Comparison of ENCODE assay signal across 9 cellular contexts in the genomic region with DNA sequence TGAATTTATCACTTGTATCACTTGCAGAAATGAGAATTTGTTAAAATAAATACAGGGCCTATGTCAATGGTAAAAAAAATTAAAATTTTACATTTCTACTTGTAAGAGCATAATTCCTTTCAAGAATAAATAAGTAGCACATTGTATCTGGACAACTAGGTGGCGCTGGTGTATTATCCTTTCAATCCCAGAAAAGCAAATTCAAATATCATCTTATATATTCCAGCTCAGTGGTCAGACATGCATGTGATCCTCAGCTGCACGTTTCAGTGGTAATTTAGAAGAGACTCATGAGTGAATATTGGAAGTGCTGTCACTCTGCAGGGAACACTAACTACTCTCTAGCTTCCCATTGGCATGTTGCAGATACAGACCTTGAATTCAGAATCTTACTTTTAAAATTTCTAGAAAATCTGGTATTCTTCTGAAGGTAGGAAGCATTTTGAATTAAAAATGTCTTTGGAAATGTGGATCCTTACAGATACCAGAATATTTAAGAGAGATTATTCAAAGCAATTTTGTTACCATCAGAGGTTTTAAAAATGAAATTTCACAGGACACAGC.
DNase-seq lines count a peak whose midpoint lies in the region; ATAC-seq, FAIRE-seq and TF ChIP-seq lines count a peak whose summit lies in the region.
"Had no signal": no experiment of that assay in that cellular context is flagged by ENCODE, and none has a peak within 500 bp of the region (broad histone marks: within the 10 kb centered on the region; RNA-seq: fewer than 3 reads in every experiment).

No MANE protein-coding gene starts in this region.

- 3% methylated on average over 2 of the region's 2 CpGs for WGBS in prostate gland

- TF ChIP-seq CTCF in DND-41 (IDR thresholded peaks at IDR 0.05; ENCODE audit: borderline replicate concordance, extremely low read depth, low read length, poor library complexity, severe bottlenecking) = peak; percentile 76
- peak in 3 of 4 experiments; percentile 54 to 59 (median 57) for TF ChIP-seq CTCF in prostate gland (IDR thresholded peaks at IDR 0.05)

- ATAC-seq in DND-41 (ENCODE audit: insufficient read depth, low read depth) (peak; percentile 45; the same call in 1 of the 3 replicates), esophagus mucosa (peak; percentile 41), GM19351 (IDR thresholded peaks at IDR 0.05; ENCODE audit: unreplicated experiment) (no peak), GM21717 (IDR thresholded peaks at IDR 0.05; ENCODE audit: unreplicated experiment) (no peak)

- no peak overlapping the region for H3K4me2 ChIP-seq in DND-41 (ENCODE audit: insufficient read depth, low read length)

- H2AFZ ChIP-seq in DND-41 (ENCODE audit: low read depth, low read length) = no peak overlapping the region

- FAIRE-seq in RCC 7860 (lab: Jason Lieb, UNC) = no peak

- intact Hi-C loops in prostate gland (cut with DNase I) = no loop called here

- H3K36me3 ChIP-seq in DND-41 (ENCODE audit: insufficient read depth, low read length) (no peaks in the 10 kb centered on the region), prostate gland (no peaks in the 10 kb centered on the region)

- H3K4me3 ChIP-seq in DND-41 (ENCODE audit: low read depth in 1 of 2, low read length in 2 of 2) (no peak overlapping the region), prostate gland (no peak overlapping the region)

- DNase-seq in DND-41 = peak; percentile 26
- peak; percentile 66 for DNase-seq in M059J (ENCODE audit: low read depth)
- peak; percentile 41 for DNase-seq in RCC 7860 (ENCODE audit: low spot score)
- peak; percentile 10 for DNase-seq in prostate gland (ENCODE audit: low spot score)
- no peak for DNase-seq in activated CD4-positive, alpha-beta T cell treated with anti-CD3 and anti-CD28 coated beads for 1 hour
- DNase-seq: naive B cell had no signal

- H3K4me1 ChIP-seq in DND-41 (ENCODE audit: insufficient read depth, low read length) = peaks cover 13% of the 10 kb centered on the region
- H3K4me1 ChIP-seq in prostate gland (replicated peaks) = no peaks in the 10 kb centered on the region

- no peaks in the 10 kb centered on the region for H3K79me2 ChIP-seq in DND-41 (ENCODE audit: insufficient read depth, low read length)

- no peaks in the 10 kb centered on the region for H4K20me1 ChIP-seq in DND-41 (ENCODE audit: insufficient read depth, low read length)

- no peak for TF ChIP-seq POLR2A in prostate gland (IDR thresholded peaks at IDR 0.05)

- no peaks in the 10 kb centered on the region for H3K27me3 ChIP-seq in DND-41 (ENCODE audit: insufficient read depth, low read length, poor library complexity)
- H3K27me3 ChIP-seq in prostate gland (replicated peaks; ENCODE audit: insufficient read depth) = no peaks in the 10 kb centered on the region

- no peak overlapping the region for H3K9ac ChIP-seq in DND-41 (ENCODE audit: low read depth, low read length)

- no peaks in the 10 kb centered on the region for H3K9me3 ChIP-seq in DND-41 (ENCODE audit: insufficient read depth, low read length, severe bottlenecking)
- H3K9me3 ChIP-seq in prostate gland = no peaks in the 10 kb centered on the region

- no peak overlapping the region for H3K27ac ChIP-seq in DND-41 (ENCODE audit: low read length)
- no peak overlapping the region for H3K27ac ChIP-seq in prostate gland

Comparison
In these comparisons a context has a peak if more than half of its experiments do, and no peak if none do; other contexts are left out.
1. ATAC-seq: peak in DND-41 (single experiment) and esophagus mucosa (single experiment); none in GM19351 (single experiment) and GM21717 (single experiment).